ENCODE assay signal across 17 cellular contexts in the genomic region with DNA sequence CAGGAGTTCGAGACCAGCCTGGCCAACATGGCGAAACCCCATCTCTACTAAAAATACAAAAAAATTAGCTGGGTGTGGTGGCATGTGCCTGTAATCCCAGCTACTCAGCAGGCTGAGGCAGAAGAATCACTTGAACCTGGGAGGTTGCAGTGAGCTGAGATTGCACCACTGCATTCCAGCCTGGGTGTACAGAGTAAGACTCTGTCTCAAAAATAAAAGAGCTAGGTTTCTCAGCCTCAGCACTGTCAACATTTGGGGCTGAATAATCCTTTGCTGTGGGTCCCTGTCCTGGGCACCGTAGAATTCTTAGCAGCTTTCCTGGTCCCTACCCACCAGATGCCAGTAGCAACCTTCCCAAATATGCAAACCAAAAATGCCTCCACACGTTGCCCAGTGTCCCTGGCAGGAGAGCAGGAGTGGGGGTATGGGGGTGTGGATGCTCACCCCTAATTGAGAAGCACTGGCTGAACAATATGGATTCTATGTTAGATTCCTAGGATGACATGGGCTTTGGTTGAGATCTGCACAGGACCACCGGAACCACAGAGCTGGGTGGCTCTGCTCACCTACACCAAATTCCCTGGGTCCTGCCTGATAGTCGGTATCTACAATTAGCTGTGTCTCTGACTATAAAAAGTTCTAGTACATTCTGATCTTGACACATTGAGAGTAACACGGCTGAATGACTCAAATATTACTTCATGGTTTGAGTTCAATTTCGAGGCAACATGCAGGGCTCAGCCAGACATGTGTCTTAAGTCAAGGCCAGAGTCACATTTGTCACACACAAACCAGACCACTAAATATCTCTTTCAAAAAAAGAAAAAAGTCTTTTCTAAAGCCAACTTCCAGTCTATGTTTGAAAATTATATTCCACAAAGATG.
DNase-seq lines count a peak whose midpoint lies in the region; TF ChIP-seq lines count a peak whose summit lies in the region.
"Had no signal": no experiment of that assay in that cellular context is flagged by ENCODE, and none has a peak within 500 bp of the region (broad histone marks: within the 10 kb centered on the region; RNA-seq: fewer than 3 reads in every experiment).

No MANE protein-coding gene starts in this region.

- H3K27me3 ChIP-seq in adrenal gland: no peaks in the 10 kb centered on the region
- no peaks in the 10 kb centered on the region for H3K27me3 ChIP-seq in tibial artery
- H3K27me3 ChIP-seq in BE2C: no peaks in the 10 kb centered on the region
- H3K27me3 ChIP-seq: left lung, SJSA1 had no signal

- H3K27me3 Mint-ChIP-seq in activated T-helper 2 cell treated with anti-CD3 and anti-CD28 coated beads, Interferon-gamma antibody, Interleukin-2, Interleukin-4, amounts not matched to agents 10 μg/mL and 5 μg/mL and 100 μg/mL, durations not matched to agents 14 hours and 24 hours and 36 hours (ENCODE audit: low read depth): peaks cover 3% of the 10 kb centered on the region
- H3K27me3 Mint-ChIP-seq: activated naive CD8-positive, alpha-beta T cell treated with anti-CD3 and anti-CD28 coated beads, Interleukin-2, amount 50 U/mL, for 24 hours; B cell had no signal

- DNase-seq in adrenal gland (peak in 6 of 7 donors; percentile 32 to 72 (median 50)), fibroblast of villous mesenchyme (ENCODE audit: low read depth) (peak; percentile 3), myocyte (ENCODE audit: low read depth) (peak; percentile 30), tibial artery (no peak), GM10266 (ENCODE audit: extremely low spot score) (no peak), iPS-NIHi11 (ENCODE audit: low spot score) (no peak), BE2C (no peak)
- DNase-seq in activated T-helper 2 cell treated with anti-CD3 and anti-CD28 coated beads, Interferon-gamma antibody, Interleukin-2, Interleukin-4, amounts not matched to agents 10 μg/mL and 5 μg/mL and 100 μg/mL, durations not matched to agents 14 hours and 24 hours and 36 hours (ENCODE audit: low spot score): no peak
- DNase-seq: activated naive CD8-positive, alpha-beta T cell treated with anti-CD3 and anti-CD28 coated beads, Interleukin-2, amount 50 U/mL, for 24 hours; left lung; NCI-H1092 treated with DMSO at 0.1 percent for 48 hours; NCI-H526; small intestine; stimulated activated CD4-positive, alpha-beta T cell treated with anti-CD3 and anti-CD28 coated beads, Interleukin-4, amount 100 ng/mL, for 4 hours had no signal

- TF ChIP-seq CTCF in adrenal gland (IDR thresholded peaks at IDR 0.05): no peak
- no peak for TF ChIP-seq CTCF in fibroblast of villous mesenchyme (IDR thresholded peaks at IDR 0.05; ENCODE audit: insufficient read depth, low read depth, low read length)
- TF ChIP-seq CTCF in tibial artery (IDR thresholded peaks at IDR 0.05): peak in 1 of 2 experiments; percentile 5
- no peak for TF ChIP-seq CTCF in GM10266 (IDR thresholded peaks at IDR 0.05; ENCODE audit: control insufficient read depth, insufficient read depth, low read depth, missing control alignments)
- no peak for TF ChIP-seq CTCF in BE2C (IDR thresholded peaks at IDR 0.05; ENCODE audit: low read depth, low read length)

- no peaks in the 10 kb centered on the region for H3K9me3 ChIP-seq in adrenal gland (replicated peaks in 1 of 3)
- no peaks in the 10 kb centered on the region for H3K9me3 ChIP-seq in tibial artery
- H3K9me3 ChIP-seq in BE2C: no peaks in the 10 kb centered on the region
- H3K9me3 ChIP-seq: left lung, SJSA1 had no signal

- no peaks in the 10 kb centered on the region for H3K9me3 Mint-ChIP-seq in activated T-helper 2 cell treated with anti-CD3 and anti-CD28 coated beads, Interferon-gamma antibody, Interleukin-2, Interleukin-4, amounts not matched to agents 10 μg/mL and 5 μg/mL and 100 μg/mL, durations not matched to agents 14 hours and 24 hours and 36 hours
- H3K9me3 Mint-ChIP-seq: activated naive CD8-positive, alpha-beta T cell treated with anti-CD3 and anti-CD28 coated beads, Interleukin-2, amount 50 U/mL, for 24 hours; T-helper 2 cell treated with Interferon-gamma antibody and Interleukin-4, amounts not matched to agents 5 μg/mL and 100 μg/mL, for 36 hours had no signal

- H3K4me1 ChIP-seq in adrenal gland (replicated peaks in 1 of 2) (peaks cover 3 to 13% of the 10 kb centered on the region in 2 donors), tibial artery (peaks cover 0 to 17% (median 5%) of the 10 kb centered on the region in 4 donors), BE2C (no peaks in the 10 kb centered on the region)
- H3K4me1 ChIP-seq: left lung, SJSA1 had no signal

- 55 to 61% (median 57%) methylated on average over 8 of the region's 8 CpGs for WGBS in adrenal gland, 4 donors

- TF ChIP-seq POLR2A in adrenal gland (IDR thresholded peaks at IDR 0.05): no peak

- no peaks in the 10 kb centered on the region for H3K36me3 Mint-ChIP-seq in activated T-helper 2 cell treated with anti-CD3 and anti-CD28 coated beads, Interferon-gamma antibody, Interleukin-2, Interleukin-4, amounts not matched to agents 10 μg/mL and 5 μg/mL and 100 μg/mL, durations not matched to agents 14 hours and 24 hours and 36 hours (ENCODE audit: low read depth)

- intact Hi-C loops in adrenal gland (cut with DNase I) (no loop called here), tibial artery (cut with DNase I; ENCODE audit: low total_unique reads) (no loop called here)
- intact Hi-C loops in activated T-helper 2 cell treated with anti-CD3 and anti-CD28 coated beads, Interferon-gamma antibody, Interleukin-2, Interleukin-4, amounts not matched to agents 10 μg/mL and 5 μg/mL and 100 μg/mL, durations not matched to agents 14 hours and 24 hours and 36 hours (cut with micrococcal nuclease): no loop called here

- no peak overlapping the region for H3K27ac Mint-ChIP-seq in activated T-helper 2 cell treated with anti-CD3 and anti-CD28 coated beads, Interferon-gamma antibody, Interleukin-2, Interleukin-4, amounts not matched to agents 10 μg/mL and 5 μg/mL and 100 μg/mL, durations not matched to agents 14 hours and 24 hours and 36 hours
- H3K27ac Mint-ChIP-seq: activated naive CD8-positive, alpha-beta T cell treated with anti-CD3 and anti-CD28 coated beads, Interleukin-2, amount 50 U/mL, for 24 hours; B cell; T-helper 2 cell treated with Interferon-gamma antibody and Interleukin-4, amounts not matched to agents 5 μg/mL and 100 μg/mL, for 36 hours had no signal

- no peak overlapping the region for H3K4me3 Mint-ChIP-seq in activated T-helper 2 cell treated with anti-CD3 and anti-CD28 coated beads, Interferon-gamma antibody, Interleukin-2, Interleukin-4, amounts not matched to agents 10 μg/mL and 5 μg/mL and 100 μg/mL, durations not matched to agents 14 hours and 24 hours and 36 hours (ENCODE audit: low read depth)
- H3K4me3 Mint-ChIP-seq: activated naive CD8-positive, alpha-beta T cell treated with anti-CD3 and anti-CD28 coated beads, Interleukin-2, amount 50 U/mL, for 24 hours; B cell; T-helper 2 cell treated with Interferon-gamma antibody and Interleukin-4, amounts not matched to agents 5 μg/mL and 100 μg/mL, for 36 hours had no signal

- H3K36me3 ChIP-seq in adrenal gland (replicated peaks in 1 of 2) (no peaks in the 10 kb centered on the region), tibial artery (no peaks in the 10 kb centered on the region), BE2C (no peaks in the 10 kb centered on the region)
- H3K36me3 ChIP-seq: left lung, SJSA1 had no signal

- H3K27ac ChIP-seq in adrenal gland (peak overlapping the region in 2 of 5 donors; percentile 37 to 53), tibial artery (peak overlapping the region; percentile 38 to 77)
- H3K27ac ChIP-seq: left lung, SJSA1 had no signal

- H3K4me1 Mint-ChIP-seq in activated T-helper 2 cell treated with anti-CD3 and anti-CD28 coated beads, Interferon-gamma antibody, Interleukin-2, Interleukin-4, amounts not matched to agents 10 μg/mL and 5 μg/mL and 100 μg/mL, durations not matched to agents 14 hours and 24 hours and 36 hours (ENCODE audit: low read depth): no peaks in the 10 kb centered on the region
- H3K4me1 Mint-ChIP-seq: activated naive CD8-positive, alpha-beta T cell treated with anti-CD3 and anti-CD28 coated beads, Interleukin-2, amount 50 U/mL, for 24 hours; B cell had no signal

- H3K4me3 ChIP-seq in adrenal gland: no peak overlapping the region
- no peak overlapping the region for H3K4me3 ChIP-seq in fibroblast of villous mesenchyme (ENCODE audit: low read depth, low read length)
- H3K4me3 ChIP-seq in tibial artery: no peak overlapping the region
- H3K4me3 ChIP-seq in BE2C (ENCODE audit: low read depth, low read length): no peak overlapping the region
- H3K4me3 ChIP-seq: left lung, SJSA1 had no signal

Comparison
In these comparisons a context has a peak if more than half of its experiments do, and no peak if none do; other contexts are left out.
1. DNase-seq: peak in adrenal gland (6 of 7), fibroblast of villous mesenchyme (single experiment) and myocyte (single experiment); none in tibial artery (0 of 2), activated T-helper 2 cell treated with anti-CD3 and anti-CD28 coated beads, Interferon-gamma antibody, Interleukin-2, Interleukin-4, amounts not matched to agents 10 μg/mL and 5 μg/mL and 100 μg/mL, durations not matched to agents 14 hours and 24 hours and 36 hours (single experiment), GM10266 (single experiment), iPS-NIHi11 (single experiment) and BE2C (single experiment).